21 cellular contexts compared by ENCODE assay signal in genomic region chr13:110921209-110921608, GRCh38. TPM values are rescaled to one million over a fixed set of nuclear protein-coding genes. Genes with fewer than 3 reads are reported as not detected.
DNase-seq lines count a peak whose midpoint lies in the region; ATAC-seq and TF ChIP-seq lines count a peak whose summit lies in the region.
"Had no signal": no experiment of that assay in that cellular context is flagged by ENCODE, and none has a peak within 500 bp of the region (broad histone marks: within the 10 kb centered on the region; RNA-seq: fewer than 3 reads in every experiment).

No MANE protein-coding gene starts in this region.

- H3K4me1 Mint-ChIP-seq in activated CD4-positive, alpha-beta memory T cell treated with anti-CD3 and anti-CD28 coated beads for 36 hours (ENCODE audit: low read depth): peaks cover 26% of the 10 kb centered on the region
- peaks cover 33% of the 10 kb centered on the region for H3K4me1 Mint-ChIP-seq in activated CD4-positive, alpha-beta memory T cell treated with anti-CD3 and anti-CD28 coated beads, Interleukin-2, amount 10 ng/mL, durations not matched to agents 7 days and 5 days
- H3K4me1 Mint-ChIP-seq in stimulated activated memory B cell treated with anti-CD40 and anti-IgM and Interleukin-4, amounts not matched to agents 10 μg/mL and 1 μg/mL and 100 μg/mL, for 72 hours: peaks cover 66% of the 10 kb centered on the region

- CTCF ChIA-PET in activated CD4-positive, alpha-beta memory T cell treated with anti-CD3 and anti-CD28 coated beads for 36 hours (lab: Charles Lee): no interaction called here
- CTCF ChIA-PET in activated CD4-positive, alpha-beta memory T cell treated with anti-CD3 and anti-CD28 coated beads, Interleukin-2, amount 10 ng/mL, durations not matched to agents 7 days and 5 days (lab: Charles Lee): no interaction called here
- CTCF ChIA-PET in OCI-LY7 (lab: Charles Lee; ENCODE audit: unreplicated experiment): no interaction called here

- intact Hi-C loops in activated CD4-positive, alpha-beta memory T cell treated with anti-CD3 and anti-CD28 coated beads for 36 hours (cut with micrococcal nuclease): no loop called here
- intact Hi-C loops in OCI-LY7 (cut with micrococcal nuclease; ENCODE audit: unreplicated experiment): loop anchor here (10.0 kb wide), 1 partner anchor 326 kb away; no protein-coding TSS in a partner anchor

- H3K9me2 ChIP-seq in OCI-LY7 (ENCODE audit: insufficient read depth, low read length): no peaks in the 10 kb centered on the region

- H2AFZ ChIP-seq in OCI-LY7 (ENCODE audit: low read length): no peak overlapping the region
- H2AFZ ChIP-seq: GM23248 had no signal

- H3K9me3 ChIP-seq in OCI-LY7 (ENCODE audit: low read length): no peaks in the 10 kb centered on the region
- H3K9me3 ChIP-seq: colonic mucosa had no signal

- peaks cover 4% of the 10 kb centered on the region; the same call in 1 of the 2 replicates for H3K79me2 ChIP-seq in OCI-LY7 (ENCODE audit: insufficient read depth, low read depth, low read length)

- no peak overlapping the region for H3K4me3 ChIP-seq in OCI-LY7 (ENCODE audit: low read depth, low read length, poor library complexity, severe bottlenecking)
- H3K4me3 ChIP-seq: colonic mucosa, GM23248, lung had no signal

- POLR2A ChIA-PET in activated CD4-positive, alpha-beta memory T cell treated with anti-CD3 and anti-CD28 coated beads for 36 hours (lab: Charles Lee): no interaction called here
- POLR2A ChIA-PET in activated CD4-positive, alpha-beta memory T cell treated with anti-CD3 and anti-CD28 coated beads, Interleukin-2, amount 10 ng/mL, durations not matched to agents 7 days and 5 days (lab: Charles Lee): no interaction called here
- POLR2A ChIA-PET in OCI-LY7 (lab: Charles Lee): interaction anchor here (0.7 kb wide), 1 partner anchor 244 kb away, joined by 4 read pairs; no protein-coding TSS in a partner anchor

- H3K4me3 Mint-ChIP-seq in activated CD4-positive, alpha-beta memory T cell treated with anti-CD3 and anti-CD28 coated beads for 36 hours: no peak overlapping the region
- no peak overlapping the region for H3K4me3 Mint-ChIP-seq in activated CD4-positive, alpha-beta memory T cell treated with anti-CD3 and anti-CD28 coated beads, Interleukin-2, amount 10 ng/mL, durations not matched to agents 7 days and 5 days
- H3K4me3 Mint-ChIP-seq in stimulated activated memory B cell treated with anti-CD40 and anti-IgM and Interleukin-4, amounts not matched to agents 10 μg/mL and 1 μg/mL and 100 μg/mL, for 72 hours: peak overlapping the region; percentile 16
- H3K4me3 Mint-ChIP-seq: type B pancreatic cell had no signal

- no peak for TF ChIP-seq CTCF in OCI-LY7 (conservative IDR thresholded peaks at IDR 0.05; ENCODE audit: low read length)

- peak; percentile 59 for ATAC-seq in GM19463 (IDR thresholded peaks at IDR 0.05; ENCODE audit: unreplicated experiment)
- peak; percentile 66 for ATAC-seq in stimulated activated memory B cell treated with anti-CD40 and anti-IgM and Interleukin-4, amounts not matched to agents 10 μg/mL and 1 μg/mL and 100 μg/mL, for 72 hours

- no peaks in the 10 kb centered on the region for H4K20me1 ChIP-seq in OCI-LY7 (ENCODE audit: insufficient read depth, low read length)

- peaks cover 4% of the 10 kb centered on the region for H3K36me3 Mint-ChIP-seq in activated CD4-positive, alpha-beta memory T cell treated with anti-CD3 and anti-CD28 coated beads for 36 hours
- H3K36me3 Mint-ChIP-seq in activated CD4-positive, alpha-beta memory T cell treated with anti-CD3 and anti-CD28 coated beads, Interleukin-2, amount 10 ng/mL, durations not matched to agents 7 days and 5 days (ENCODE audit: low read depth): peaks cover 16% of the 10 kb centered on the region
- no peaks in the 10 kb centered on the region for H3K36me3 Mint-ChIP-seq in stimulated activated memory B cell treated with anti-CD40 and anti-IgM and Interleukin-4, amounts not matched to agents 10 μg/mL and 1 μg/mL and 100 μg/mL, for 72 hours
- H3K36me3 Mint-ChIP-seq: type B pancreatic cell had no signal

- no peak overlapping the region for H3K27ac ChIP-seq in OCI-LY7 (ENCODE audit: low read depth, low read length, poor library complexity, severe bottlenecking)
- H3K27ac ChIP-seq: brain microvascular endothelial cell, colonic mucosa, GM23248 had no signal

- H3K9me3 Mint-ChIP-seq in activated CD4-positive, alpha-beta memory T cell treated with anti-CD3 and anti-CD28 coated beads for 36 hours: no peaks in the 10 kb centered on the region
- no peaks in the 10 kb centered on the region for H3K9me3 Mint-ChIP-seq in activated CD4-positive, alpha-beta memory T cell treated with anti-CD3 and anti-CD28 coated beads, Interleukin-2, amount 10 ng/mL, durations not matched to agents 7 days and 5 days
- H3K9me3 Mint-ChIP-seq in stimulated activated memory B cell treated with anti-CD40 and anti-IgM and Interleukin-4, amounts not matched to agents 10 μg/mL and 1 μg/mL and 100 μg/mL, for 72 hours: no peaks in the 10 kb centered on the region
- H3K9me3 Mint-ChIP-seq: type B pancreatic cell had no signal

- H3K36me3 ChIP-seq in OCI-LY7 (ENCODE audit: insufficient read depth, low read length): no peaks in the 10 kb centered on the region
- H3K36me3 ChIP-seq: brain microvascular endothelial cell, colonic mucosa had no signal

- H3K4me2 ChIP-seq in OCI-LY7 (ENCODE audit: low read length): no peak overlapping the region

- BruUV-seq in OCI-LY7 (replicated peaks; lab: Mats Ljungman, UMichigan): no TSS peak

- H3K27me3 Mint-ChIP-seq in activated CD4-positive, alpha-beta memory T cell treated with anti-CD3 and anti-CD28 coated beads for 36 hours: peaks cover 28% of the 10 kb centered on the region
- H3K27me3 Mint-ChIP-seq in activated CD4-positive, alpha-beta memory T cell treated with anti-CD3 and anti-CD28 coated beads, Interleukin-2, amount 10 ng/mL, durations not matched to agents 7 days and 5 days: peaks cover 14% of the 10 kb centered on the region
- H3K27me3 Mint-ChIP-seq in stimulated activated memory B cell treated with anti-CD40 and anti-IgM and Interleukin-4, amounts not matched to agents 10 μg/mL and 1 μg/mL and 100 μg/mL, for 72 hours: no peaks in the 10 kb centered on the region

- H3K27ac Mint-ChIP-seq in activated CD4-positive, alpha-beta memory T cell treated with anti-CD3 and anti-CD28 coated beads for 36 hours: no peak overlapping the region
- no peak overlapping the region for H3K27ac Mint-ChIP-seq in activated CD4-positive, alpha-beta memory T cell treated with anti-CD3 and anti-CD28 coated beads, Interleukin-2, amount 10 ng/mL, durations not matched to agents 7 days and 5 days
- peak overlapping the region; percentile 91 for H3K27ac Mint-ChIP-seq in stimulated activated memory B cell treated with anti-CD40 and anti-IgM and Interleukin-4, amounts not matched to agents 10 μg/mL and 1 μg/mL and 100 μg/mL, for 72 hours
- H3K27ac Mint-ChIP-seq: type B pancreatic cell had no signal

- peak; percentile 29 for DNase-seq in activated CD4-positive, alpha-beta memory T cell treated with anti-CD3 and anti-CD28 coated beads for 36 hours
- no peak for DNase-seq in activated CD4-positive, alpha-beta memory T cell treated with anti-CD3 and anti-CD28 coated beads, Interleukin-2, amount 10 ng/mL, durations not matched to agents 7 days and 5 days
- DNase-seq in UCSD-AML1 (lab: John Stamatoyannopoulos, UW; ENCODE audit: unreplicated experiment) (peak; percentile 25), NCI-H2171 (lab: John Stamatoyannopoulos, UW) (no peak), NCI-H1048 (lab: John Stamatoyannopoulos, UW) (no peak), OCI-LY7 (ENCODE audit: low spot score) (no peak)
- DNase-seq: activated T-cell treated with anti-CD3 and anti-CD28 coated beads, Interleukin-2, amount 50 U/mL, for 48 hours; brain microvascular endothelial cell; C1 segment of cervical spinal cord; colonic mucosa; GM23248; NCI-H1105 treated with DMSO at 0.1 percent for 48 hours; NCI-H2107; NCI-H524 treated with DMSO at 0.1 percent for 48 hours; Right ventricle myocardium superior; stimulated activated naive CD4-positive, alpha-beta T cell treated with Interleukin-2 at 50 U/mL for 16 hours; SW 1271 had no signal

- H3K4me1 ChIP-seq in OCI-LY7 (ENCODE audit: insufficient read depth, low read length, poor library complexity, severe bottlenecking): peaks cover 11% of the 10 kb centered on the region
- H3K4me1 ChIP-seq: colonic mucosa had no signal

RNA-seq across cellular contexts. Expression of gene ANKRD10, which starts 6.3 kb away (rescaled TPM):
- 10 to 100 TPM; 83.9 to 97.8 TPM for total RNA-seq in activated CD4-positive, alpha-beta memory T cell treated with anti-CD3 and anti-CD28 coated beads for 36 hours
- total RNA-seq in activated CD4-positive, alpha-beta memory T cell treated with anti-CD3 and anti-CD28 coated beads, Interleukin-2, amount 10 ng/mL, durations not matched to agents 7 days and 5 days: 100 to 1,000 TPM; 127 to 129 TPM
- 53.2 and 82.8 TPM in 2 replicates for total RNA-seq in OCI-LY7 (2014; rRNA removed; shearing (Covaris generic))
- total RNA-seq in OCI-LY7 (2022): 86.0 and 88.7 TPM in 2 replicates

Comparison
In these comparisons a context has a peak if more than half of its experiments do, and no peak if none do; other contexts are left out.
1. DNase-seq: peak in activated CD4-positive, alpha-beta memory T cell treated with anti-CD3 and anti-CD28 coated beads for 36 hours (single experiment) and UCSD-AML1 (single experiment); none in activated CD4-positive, alpha-beta memory T cell treated with anti-CD3 and anti-CD28 coated beads, Interleukin-2, amount 10 ng/mL, durations not matched to agents 7 days and 5 days (single experiment), NCI-H2171 (single experiment), NCI-H1048 (single experiment) and OCI-LY7 (single experiment).